8 cellular contexts compared by ENCODE assay signal in genomic region chr5:24642022-24642421, GRCh38. TPM values are rescaled to one million over a fixed set of nuclear protein-coding genes. Genes with fewer than 3 reads are reported as not detected.
A peak's percentile ranks its signal among the peaks of the same experiment; 100 is the strongest.
DNase-seq lines count a peak whose midpoint lies in the region; ATAC-seq and TF ChIP-seq lines count a peak whose summit lies in the region.

No MANE protein-coding gene starts in this region.

- 0% methylated on average over 1 of the region's 1 CpG for WGBS in body of pancreas, 2 donors

- H3K36me3 ChIP-seq in body of pancreas (replicated peaks in 1 of 2; ENCODE audit: insufficient read depth in 1 of 2, low read depth in 2 of 2): no peaks in the 10 kb centered on the region
- no peaks in the 10 kb centered on the region for H3K36me3 ChIP-seq in neural progenitor cell
- H3K36me3 ChIP-seq in ascending aorta: no peaks in the 10 kb centered on the region

- H3K4me1 Mint-ChIP-seq in neural progenitor cell: peaks cover 34% of the 10 kb centered on the region

- no peaks in the 10 kb centered on the region for H3K9me3 Mint-ChIP-seq in neural progenitor cell

- no peaks in the 10 kb centered on the region for H3K27me3 Mint-ChIP-seq in neural progenitor cell (ENCODE audit: insufficient read depth, low read depth)

- peaks cover 18% of the 10 kb centered on the region for H3F3A ChIP-seq in neural progenitor cell (ENCODE audit: low read depth)

- H3K27ac ChIP-seq in body of pancreas: no peak overlapping the region
- H3K27ac ChIP-seq in neural progenitor cell: no peak overlapping the region
- no peak overlapping the region for H3K27ac ChIP-seq in ascending aorta

- DNase-seq in DMS 273 (lab: John Stamatoyannopoulos, UW; ENCODE audit: unreplicated experiment) (peak; percentile 43), DMS 273 treated with DMSO at 0.1 percent for 48 hours (lab: John Stamatoyannopoulos, UW) (no peak), NCI-H1092 treated with DMSO at 0.1 percent for 48 hours (lab: John Stamatoyannopoulos, UW) (peak; percentile 49), body of pancreas (peak in 2 of 4 donors; percentile 6 to 7), neural progenitor cell (ENCODE audit: low spot score) (peak; percentile 18), ascending aorta (ENCODE audit: low spot score in 2 of 2) (no peak), NCI-H2029 (lab: John Stamatoyannopoulos, UW) (no peak)

- peak; percentile 47 for ATAC-seq in body of pancreas
- ATAC-seq in HG03175 (IDR thresholded peaks at IDR 0.05; ENCODE audit: unreplicated experiment): no peak

- no peak overlapping the region for H3K9ac ChIP-seq in neural progenitor cell

- peak overlapping the region; percentile 51 for H3K4me3 Mint-ChIP-seq in neural progenitor cell

- H3K4me3 ChIP-seq in body of pancreas: no peak overlapping the region
- H3K4me3 ChIP-seq in neural progenitor cell: no peak overlapping the region
- H3K4me3 ChIP-seq in ascending aorta: no peak overlapping the region

- intact Hi-C loops in body of pancreas (cut with DNase I): no loop called here
- intact Hi-C loops in ascending aorta (cut with DNase I): no loop called here

- no peak for TF ChIP-seq POLR2A in body of pancreas (IDR thresholded peaks at IDR 0.05)

- H3K9me3 ChIP-seq in body of pancreas: no peaks in the 10 kb centered on the region
- no peaks in the 10 kb centered on the region for H3K9me3 ChIP-seq in neural progenitor cell (ENCODE audit: low read depth)
- H3K9me3 ChIP-seq in ascending aorta: no peaks in the 10 kb centered on the region

- H4K20me1 ChIP-seq in neural progenitor cell (ENCODE audit: low read depth): no peaks in the 10 kb centered on the region

- H3K27ac Mint-ChIP-seq in neural progenitor cell: no peak overlapping the region

- H3K79me2 ChIP-seq in neural progenitor cell (ENCODE audit: low read depth): no peaks in the 10 kb centered on the region

- H2AFZ ChIP-seq in neural progenitor cell (replicated peaks): no peak overlapping the region

- peak in 6 of 7 experiments; percentile 21 to 53 (median 40) for TF ChIP-seq CTCF in body of pancreas (IDR thresholded peaks at IDR 0.05)
- TF ChIP-seq CTCF in neural progenitor cell (IDR thresholded peaks at IDR 0.05): peak; percentile 60
- peak in 1 of 3 experiments; percentile 25 for TF ChIP-seq CTCF in ascending aorta (IDR thresholded peaks at IDR 0.05)

- no peaks in the 10 kb centered on the region for H3K36me3 Mint-ChIP-seq in neural progenitor cell

- no peak overlapping the region for H3K4me2 ChIP-seq in neural progenitor cell

- H3K4me1 ChIP-seq in body of pancreas (no peaks in the 10 kb centered on the region), neural progenitor cell (peaks cover 8% of the 10 kb centered on the region), ascending aorta (no peaks in the 10 kb centered on the region)

- H3K27me3 ChIP-seq in body of pancreas (peaks cover 0 to 2% of the 10 kb centered on the region in 2 donors), neural progenitor cell (no peaks in the 10 kb centered on the region), ascending aorta (no peaks in the 10 kb centered on the region)

RNA-seq across cellular contexts. Expression of gene CDH10, which starts 2.8 kb away (rescaled TPM):
- total RNA-seq in body of pancreas (under 1 TPM in 1 of 2 donors, not detected in 1; 0.26 TPM), neural progenitor cell (ENCODE audit: low replicate concordance) (0.19 and 0.65 TPM in 2 replicates), ascending aorta (not detected)

Comparison
In these comparisons a context has a peak if more than half of its experiments do, and no peak if none do; other contexts are left out.
1. DNase-seq: peak in DMS 273 (single experiment), NCI-H1092 treated with DMSO at 0.1 percent for 48 hours (single experiment) and neural progenitor cell (single experiment); none in DMS 273 treated with DMSO at 0.1 percent for 48 hours (single experiment), ascending aorta (0 of 2) and NCI-H2029 (single experiment).